In genomic region chr7:11709240-11709639, GRCh38 we compare ENCODE assay signal across 19 cellular contexts.
DNase-seq lines count a peak whose midpoint lies in the region; TF ChIP-seq lines count a peak whose summit lies in the region.
"Had no signal": no experiment of that assay in that cellular context is flagged by ENCODE, and none has a peak within 500 bp of the region (broad histone marks: within the 10 kb centered on the region; RNA-seq: fewer than 3 reads in every experiment).

No MANE protein-coding gene starts in this region.

- no peaks in the 10 kb centered on the region for H3K36me3 Mint-ChIP-seq in type B pancreatic cell
- H3K36me3 Mint-ChIP-seq: CD4-positive, CD25-positive, alpha-beta regulatory T cell had no signal

- no peak overlapping the region for H3K27ac Mint-ChIP-seq in type B pancreatic cell
- H3K27ac Mint-ChIP-seq: CD4-positive, CD25-positive, alpha-beta regulatory T cell had no signal

- DNase-seq in ACHN (peak; percentile 58), M059J (ENCODE audit: low read depth) (peak; percentile 45), kidney glomerular epithelial cell (lab: John Stamatoyannopoulos, UW) (peak; percentile 69), type B pancreatic cell (ENCODE audit: extremely low spot score, unreplicated experiment) (no peak), 8988T (no peak), NOMO-1 treated with dmso at 0.1 percent for 144 hours (lab: John Stamatoyannopoulos, UW; ENCODE audit: unreplicated experiment) (no peak)
- no peak for DNase-seq in activated CD8-positive, alpha-beta memory T cell treated with anti-CD3 and anti-CD28 coated beads, Interleukin-2, amount 50 U/mL, for 48 hours
- DNase-seq: AML-193; Caco-2; CD4-positive, CD25-positive, alpha-beta regulatory T cell; DMS79; KBM-7; NCI-H1417 treated with DMSO at 0.1 percent for 48 hours; NCI-H1930; NCI-H526 treated with DMSO at 0.1 percent for 48 hours; NK-92 treated with Interleukin-12 subunit alpha and Interleukin-12 subunit beta, amount 100 ng/mL, for 24 hours; OCI-M1; SJCRH30 had no signal

- peaks cover 8% of the 10 kb centered on the region for H3K4me1 Mint-ChIP-seq in type B pancreatic cell (ENCODE audit: unreplicated experiment)
- H3K4me1 Mint-ChIP-seq: CD4-positive, CD25-positive, alpha-beta regulatory T cell had no signal

- TF ChIP-seq CTCF in VCaP (conservative IDR thresholded peaks at IDR 0.05) (no peak), type B pancreatic cell (conservative IDR thresholded peaks at IDR 0.05) (no peak)

- H3K27ac ChIP-seq in VCaP, result peak overlapping the region; percentile 92
- H3K27ac ChIP-seq: SJCRH30 had no signal

- no peak overlapping the region for H3K4me3 Mint-ChIP-seq in type B pancreatic cell
- H3K4me3 Mint-ChIP-seq: CD4-positive, CD25-positive, alpha-beta regulatory T cell had no signal

- in situ Hi-C loops in ACHN (cut with HindIII; ENCODE audit: low pct_ligation_motif_present, low pct_unique_long_range_greater_than_20kb, low sequenced_read_pairs), result no loop called here

- no peaks in the 10 kb centered on the region for H3K27me3 Mint-ChIP-seq in type B pancreatic cell
- H3K27me3 Mint-ChIP-seq: CD4-positive, CD25-positive, alpha-beta regulatory T cell had no signal

- no peaks in the 10 kb centered on the region for H3K9me3 Mint-ChIP-seq in type B pancreatic cell
- H3K9me3 Mint-ChIP-seq: CD4-positive, CD25-positive, alpha-beta regulatory T cell had no signal

Comparison
In these comparisons a context has a peak if more than half of its experiments do, and no peak if none do; other contexts are left out.
1. DNase-seq: peak in ACHN (single experiment), M059J (single experiment) and kidney glomerular epithelial cell (single experiment); none in type B pancreatic cell (single experiment), activated CD8-positive, alpha-beta memory T cell treated with anti-CD3 and anti-CD28 coated beads, Interleukin-2, amount 50 U/mL, for 48 hours (single experiment), 8988T (single experiment) and NOMO-1 treated with dmso at 0.1 percent for 144 hours (single experiment).